9 cellular contexts compared by ENCODE assay signal in the genomic region with DNA sequence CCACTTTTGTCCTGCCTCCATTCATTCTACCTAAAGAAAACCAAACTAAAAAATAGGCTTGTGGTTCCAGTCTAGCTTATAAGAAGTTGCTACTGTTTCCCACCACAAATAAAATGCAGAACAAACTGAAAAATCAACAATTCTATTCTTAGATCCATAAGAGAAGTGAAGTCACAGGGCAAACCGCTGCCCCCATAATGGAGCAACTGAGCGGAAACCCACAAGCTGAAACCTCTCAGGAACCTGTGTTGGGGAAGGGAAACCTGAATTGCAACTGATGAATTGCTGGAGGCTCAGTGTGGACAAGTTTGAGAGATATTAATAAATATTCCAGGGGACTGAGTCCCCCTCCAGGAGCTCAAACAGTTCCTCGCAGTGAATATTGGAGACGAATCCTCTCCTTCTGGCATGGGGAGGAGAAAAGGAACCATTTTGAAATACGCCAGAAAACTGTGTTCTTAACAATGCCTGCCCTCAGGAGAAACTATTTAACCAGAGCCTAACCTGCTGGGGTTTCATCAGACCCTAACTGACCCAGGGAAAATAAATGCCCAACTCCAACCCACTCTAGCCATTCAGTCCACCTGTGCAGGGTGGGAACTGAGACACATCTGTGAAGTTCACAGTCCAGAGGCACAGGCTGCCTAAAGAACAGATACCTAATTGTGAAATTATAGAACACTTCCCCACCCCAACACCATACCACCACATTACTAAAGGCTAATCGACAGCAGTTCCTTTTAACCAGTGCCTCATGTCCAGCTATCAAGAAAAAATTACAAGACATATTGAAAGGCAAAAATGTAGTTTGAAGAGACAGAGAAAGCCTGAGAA. TPM values are rescaled to one million over a fixed set of nuclear protein-coding genes. Genes with fewer than 3 reads are reported as not detected.
A peak's percentile ranks its signal among the peaks of the same experiment; 100 is the strongest.
DNase-seq lines count a peak whose midpoint lies in the region; ATAC-seq and TF ChIP-seq lines count a peak whose summit lies in the region.
"Had no signal": no experiment of that assay in that cellular context is flagged by ENCODE, and none has a peak within 500 bp of the region (broad histone marks: within the 10 kb centered on the region; RNA-seq: fewer than 3 reads in every experiment).

No MANE protein-coding gene starts in this region.

- H3K9me3 ChIP-seq in uterus (no peaks in the 10 kb centered on the region), WERI-Rb-1 (ENCODE audit: severe bottlenecking) (no peaks in the 10 kb centered on the region)
- no peaks in the 10 kb centered on the region for H3K9me3 ChIP-seq in CD8-positive, alpha-beta memory T cell (ENCODE audit: low read length)

- H3K4me3 ChIP-seq in uterus (no peak overlapping the region), WERI-Rb-1 (ENCODE audit: low read depth, low read length) (no peak overlapping the region)
- H3K4me3 ChIP-seq in CD8-positive, alpha-beta memory T cell (ENCODE audit: low read length), result no peak overlapping the region

- H3K27ac Mint-ChIP-seq in CD8-positive, alpha-beta memory T cell, result no peak overlapping the region

- H3K27me3 ChIP-seq in uterus (no peaks in the 10 kb centered on the region), WERI-Rb-1 (ENCODE audit: insufficient read depth, low read depth, severe bottlenecking) (no peaks in the 10 kb centered on the region)
- H3K27me3 ChIP-seq in CD8-positive, alpha-beta memory T cell (ENCODE audit: insufficient read depth, low read length, poor library complexity, severe bottlenecking), result no peaks in the 10 kb centered on the region

- H3K27me3 Mint-ChIP-seq in CD8-positive, alpha-beta memory T cell, result peaks cover 14 to 62% of the 10 kb centered on the region in 2 donors

- peaks cover 0 to 4% (median 0%) of the 10 kb centered on the region in 5 donors for H3K9me3 Mint-ChIP-seq in CD8-positive, alpha-beta memory T cell

- H3K4me3 Mint-ChIP-seq in CD8-positive, alpha-beta memory T cell, result no peak overlapping the region

- no peaks in the 10 kb centered on the region for H3K4me1 Mint-ChIP-seq in CD8-positive, alpha-beta memory T cell

- H3K27ac ChIP-seq in uterus, result no peak overlapping the region
- no peak overlapping the region for H3K27ac ChIP-seq in WERI-Rb-1
- H3K27ac ChIP-seq in CD8-positive, alpha-beta memory T cell (ENCODE audit: low read depth, low read length), result no peak overlapping the region

- H3K36me3 Mint-ChIP-seq in CD8-positive, alpha-beta memory T cell, result peaks cover 0 to 4% (median 0%) of the 10 kb centered on the region in 3 donors

- CTCF ChIA-PET in CD8-positive, alpha-beta memory T cell (lab: Charles Lee), result no interaction called here

- TF ChIP-seq CTCF in uterus (IDR thresholded peaks at IDR 0.05) (no peak), WERI-Rb-1 (IDR thresholded peaks at IDR 0.05; ENCODE audit: low read depth, low read length) (no peak)

- ATAC-seq in GM18861 (IDR thresholded peaks at IDR 0.05; ENCODE audit: unreplicated experiment), result peak; percentile 78
- ATAC-seq in HG02571 (IDR thresholded peaks at IDR 0.05; ENCODE audit: unreplicated experiment), result peak; percentile 85
- ATAC-seq in HG03521 (IDR thresholded peaks at IDR 0.05; ENCODE audit: unreplicated experiment), result peak; percentile 89

- TF ChIP-seq POLR2A in uterus (IDR thresholded peaks at IDR 0.05), result no peak

- POLR2A ChIA-PET in CD8-positive, alpha-beta memory T cell (lab: Charles Lee), result no interaction called here

- DNase-seq in medulla oblongata (ENCODE audit: extremely low spot score) (peak; percentile 60), uterus (no peak), WERI-Rb-1 (no peak), NCI-H1417 treated with DMSO at 0.1 percent for 48 hours (lab: John Stamatoyannopoulos, UW) (no peak)
- DNase-seq in CD8-positive, alpha-beta memory T cell, result no peak
- DNase-seq: activated effector memory CD4-positive, alpha-beta T cell treated with Interleukin-2 at 50 U/mL for 16 hours had no signal

- no peaks in the 10 kb centered on the region for H3K4me1 ChIP-seq in uterus
- H3K4me1 ChIP-seq in CD8-positive, alpha-beta memory T cell (ENCODE audit: insufficient read depth, low read length), result no peaks in the 10 kb centered on the region

- H3K36me3 ChIP-seq in uterus, result no peaks in the 10 kb centered on the region
- no peaks in the 10 kb centered on the region for H3K36me3 ChIP-seq in WERI-Rb-1
- H3K36me3 ChIP-seq in CD8-positive, alpha-beta memory T cell (ENCODE audit: insufficient read depth, low read length), result no peaks in the 10 kb centered on the region

- intact Hi-C loops in uterus (cut with DNase I; ENCODE audit: low total_unique reads), result no loop called here

RNA-seq across cellular contexts. Expression of a gene that starts 22.8 kb away (rescaled TPM):
- total RNA-seq in uterus, result 10 to 100 TPM in 3 of 4 donors, 1 to 10 TPM in 1; 5.9 to 41.2 (median 15.0) TPM
- 1 to 10 TPM; 1.1 to 1.4 TPM for total RNA-seq in CD8-positive, alpha-beta memory T cell
- polyA plus RNA-seq in CD8-positive, alpha-beta memory T cell, result not detected
